In the genomic region with DNA sequence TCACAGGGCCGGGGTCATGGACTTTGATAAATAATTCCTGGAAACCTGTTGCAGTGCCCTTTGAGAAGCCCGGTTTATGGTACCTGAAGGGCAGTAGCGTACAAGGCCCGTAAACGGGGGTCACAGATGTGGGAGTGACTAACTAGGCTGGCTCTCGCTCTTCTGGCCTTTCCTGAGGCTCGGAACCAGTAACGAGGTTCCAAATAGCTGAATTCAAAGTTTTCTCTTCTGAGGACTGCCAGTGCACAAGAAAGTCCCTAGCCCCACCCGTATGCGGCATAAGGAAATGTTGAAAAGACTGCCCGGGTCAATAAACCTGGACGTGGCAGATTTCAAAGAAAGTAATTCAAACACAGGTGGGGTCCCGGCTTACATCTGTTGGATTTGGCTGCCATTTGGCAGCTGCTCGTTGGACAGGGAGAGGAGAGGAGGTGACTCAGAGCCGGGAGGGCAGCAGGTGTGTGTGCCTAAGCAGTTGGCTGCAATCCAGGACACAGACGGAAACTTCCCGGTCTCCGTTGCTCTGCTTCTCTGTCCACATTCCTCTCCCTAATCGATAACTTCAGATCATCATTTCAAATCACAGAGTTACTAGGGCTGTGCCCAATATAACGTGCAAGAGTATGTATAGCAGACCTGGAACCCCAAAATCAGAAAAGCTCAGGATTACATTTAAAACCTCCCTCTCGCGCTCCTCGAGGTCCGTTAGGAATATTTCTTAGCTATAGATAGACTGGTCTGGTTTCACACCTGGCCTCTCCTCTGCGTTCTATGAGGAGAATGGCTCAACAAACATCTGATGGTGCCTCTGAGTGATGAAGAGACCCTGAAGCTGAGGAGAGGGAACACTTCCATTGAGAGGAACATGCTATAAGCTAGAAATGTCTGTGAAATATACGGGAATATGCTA, we compare ENCODE assay signal across 8 cellular contexts. TPM values are rescaled to one million over a fixed set of nuclear protein-coding genes. Genes with fewer than 3 reads are reported as not detected.
DNase-seq lines count a peak whose midpoint lies in the region; ATAC-seq and TF ChIP-seq lines count a peak whose summit lies in the region.

No MANE protein-coding gene starts in this region.

- peak overlapping the region; percentile 82 to 96 (median 93) for H3K9ac ChIP-seq in subcutaneous abdominal adipose tissue (ENCODE audit: low read length in 5 of 5)

- peaks cover 0 to 8% of the 10 kb centered on the region in 2 donors for H3K4me1 ChIP-seq in muscle layer of duodenum (ENCODE audit: control insufficient read depth in 1 of 2, insufficient read depth in 2 of 2, low read length in 2 of 2)
- H3K4me1 ChIP-seq in subcutaneous abdominal adipose tissue (ENCODE audit: control insufficient read depth in 5 of 5, insufficient read depth in 5 of 5, low read length in 5 of 5) = peaks cover 0 to 20% (median 17%) of the 10 kb centered on the region in 5 donors

- intact Hi-C loops in Right ventricle myocardium superior (cut with DNase I) (no loop called here), cardiac septum (cut with DNase I) (no loop called here)

- peak; percentile 47 for DNase-seq in Right ventricle myocardium superior
- no peak for DNase-seq in cardiac septum (ENCODE audit: low spot score)
- peak; percentile 38 to 73 for DNase-seq in NCI-H446 (lab: John Stamatoyannopoulos, UW)
- DNase-seq in activated CD8-positive, alpha-beta memory T cell treated with anti-CD3 and anti-CD28 coated beads, Interleukin-2, amount 50 U/mL, for 48 hours = peak; percentile 66
- peak; percentile 71 to 83 for DNase-seq in erythroblast (lab: John Stamatoyannopoulos, UW)

- H3K36me3 ChIP-seq in muscle layer of duodenum (ENCODE audit: control insufficient read depth in 1 of 2, insufficient read depth in 2 of 2, low read length in 2 of 2) (peaks cover 0 to 10% of the 10 kb centered on the region in 2 donors), subcutaneous abdominal adipose tissue (ENCODE audit: control insufficient read depth in 5 of 5, insufficient read depth in 5 of 5, low read length in 5 of 5) (peaks cover 0 to 16% (median 4%) of the 10 kb centered on the region in 5 donors)

- peak overlapping the region; percentile 94 for H3K27ac ChIP-seq in muscle layer of duodenum (ENCODE audit: low read length)
- H3K27ac ChIP-seq in subcutaneous abdominal adipose tissue (ENCODE audit: low read depth, low read length) = peak overlapping the region; percentile 76

- peak overlapping the region; percentile 90 to 93 for H3K4me3 ChIP-seq in muscle layer of duodenum (ENCODE audit: low read depth in 1 of 2, low read length in 2 of 2)
- peak overlapping the region; percentile 90 to 97 (median 94) for H3K4me3 ChIP-seq in subcutaneous abdominal adipose tissue (ENCODE audit: low read depth in 1 of 5, low read length in 5 of 5)

- peak; percentile 36 for TF ChIP-seq POLR2A in erythroblast (IDR thresholded peaks at IDR 0.05; ENCODE audit: low read length)

- ATAC-seq in Right ventricle myocardium superior (ENCODE audit: poor library complexity) (peak; percentile 22), HG03097 (IDR thresholded peaks at IDR 0.05; ENCODE audit: low FRiP score, unreplicated experiment) (peak; percentile 3)

- no peaks in the 10 kb centered on the region for H3K27me3 ChIP-seq in muscle layer of duodenum (ENCODE audit: low read depth, low read length)
- no peaks in the 10 kb centered on the region for H3K27me3 ChIP-seq in subcutaneous abdominal adipose tissue (ENCODE audit: control insufficient read depth in 5 of 5, insufficient read depth in 4 of 5, low read length in 5 of 5)

- no peaks in the 10 kb centered on the region for H3K9me3 ChIP-seq in muscle layer of duodenum (ENCODE audit: control insufficient read depth in 1 of 2, low read length in 2 of 2)
- H3K9me3 ChIP-seq in subcutaneous abdominal adipose tissue (ENCODE audit: control insufficient read depth in 5 of 5, low read length in 5 of 5) = no peaks in the 10 kb centered on the region

RNA-seq across cellular contexts. Expression of gene GMDS, which starts 0.8 kb away (rescaled TPM):
- 4.9 TPM for total RNA-seq in Right ventricle myocardium superior
- total RNA-seq in cardiac septum = 6.3 TPM
